29 cellular contexts compared by ENCODE assay signal in the genomic region with DNA sequence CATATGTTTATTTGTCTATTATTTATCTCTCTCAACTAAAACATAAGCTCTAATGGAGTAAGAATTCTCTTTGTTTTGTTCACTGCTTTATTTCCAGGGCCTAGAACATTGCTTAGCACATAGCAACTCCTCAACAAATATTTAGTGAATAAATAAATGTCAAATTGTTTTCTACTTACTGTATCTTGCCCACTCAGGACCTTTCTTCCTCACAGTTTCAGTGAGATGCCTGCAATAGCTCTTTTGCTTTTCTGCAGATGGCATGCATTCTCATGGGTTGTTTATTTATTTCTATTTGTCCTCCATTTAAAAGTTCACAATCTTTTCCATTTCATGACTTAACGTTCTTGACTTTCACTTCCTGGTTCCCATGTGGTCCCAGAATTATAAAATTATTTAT.
DNase-seq lines count a peak whose midpoint lies in the region; ATAC-seq, FAIRE-seq and TF ChIP-seq lines count a peak whose summit lies in the region.
"Had no signal": no experiment of that assay in that cellular context is flagged by ENCODE, and none has a peak within 500 bp of the region (broad histone marks: within the 10 kb centered on the region; RNA-seq: fewer than 3 reads in every experiment).

No MANE protein-coding gene starts in this region.

- no peaks in the 10 kb centered on the region for H3K9me3 Mint-ChIP-seq in stimulated activated naive CD8-positive, alpha-beta T cell treated with anti-CD3 and anti-CD28 coated beads, Interleukin-15, Interleukin-2, amounts not matched to agents 100 ng/mL and 50 ng/mL, for 24 hours
- H3K9me3 Mint-ChIP-seq in stimulated activated naive CD8-positive, alpha-beta T cell treated with anti-CD3 and anti-CD28 coated beads, Interleukin-15, amount 100 ng/mL, for 72 hours = no peaks in the 10 kb centered on the region
- H3K9me3 Mint-ChIP-seq: CD8-positive, alpha-beta memory T cell; mesothelial cell of epicardium; natural killer cell had no signal

- peak overlapping the region; percentile 5 for H3K27ac Mint-ChIP-seq in stimulated activated naive CD8-positive, alpha-beta T cell treated with anti-CD3 and anti-CD28 coated beads, Interleukin-15, Interleukin-2, amounts not matched to agents 100 ng/mL and 50 ng/mL, for 24 hours
- H3K27ac Mint-ChIP-seq in stimulated activated naive CD8-positive, alpha-beta T cell treated with anti-CD3 and anti-CD28 coated beads, Interleukin-15, amount 100 ng/mL, for 72 hours = peak overlapping the region in 1 of 2 donors; percentile 13
- H3K27ac Mint-ChIP-seq: mesothelial cell of epicardium, natural killer cell had no signal

- no peak for TF ChIP-seq CTCF in kidney (IDR thresholded peaks at IDR 0.05; ENCODE audit: borderline replicate concordance, extremely low read depth, insufficient read depth)

- no peaks in the 10 kb centered on the region for H3K36me3 Mint-ChIP-seq in stimulated activated naive CD8-positive, alpha-beta T cell treated with anti-CD3 and anti-CD28 coated beads, Interleukin-15, Interleukin-2, amounts not matched to agents 100 ng/mL and 50 ng/mL, for 24 hours (ENCODE audit: low read depth)
- H3K36me3 Mint-ChIP-seq: natural killer cell had no signal

- H3K4me1 ChIP-seq in kidney (ENCODE audit: control insufficient read depth in 1 of 2, insufficient read depth in 1 of 2, low read depth in 1 of 2, low read length in 2 of 2) = no peaks in the 10 kb centered on the region
- H3K4me1 ChIP-seq: tibial nerve had no signal

- no peak for ATAC-seq in stimulated activated naive CD8-positive, alpha-beta T cell treated with anti-CD3 and anti-CD28 coated beads, Interleukin-15, amount 100 ng/mL, for 72 hours
- no peak for ATAC-seq in HG03457 (IDR thresholded peaks at IDR 0.05; ENCODE audit: unreplicated experiment)
- no peak for ATAC-seq in GM19351 (IDR thresholded peaks at IDR 0.05; ENCODE audit: unreplicated experiment)
- ATAC-seq: left ventricle myocardium superior, natural killer cell had no signal

- H3K27ac ChIP-seq in kidney (ENCODE audit: low read depth in 2 of 2, low read length in 2 of 2) = no peak overlapping the region
- H3K27ac ChIP-seq: brain microvascular endothelial cell, ovary had no signal

- H3K4me3 Mint-ChIP-seq in stimulated activated naive CD8-positive, alpha-beta T cell treated with anti-CD3 and anti-CD28 coated beads, Interleukin-15, Interleukin-2, amounts not matched to agents 100 ng/mL and 50 ng/mL, for 24 hours = no peak overlapping the region
- H3K4me3 Mint-ChIP-seq in stimulated activated naive CD8-positive, alpha-beta T cell treated with anti-CD3 and anti-CD28 coated beads, Interleukin-15, amount 100 ng/mL, for 72 hours = no peak overlapping the region
- H3K4me3 Mint-ChIP-seq: CD8-positive, alpha-beta memory T cell; mesothelial cell of epicardium; natural killer cell had no signal

- intact Hi-C loops in kidney (cut with DNase I) = no loop called here

- no peak overlapping the region for H3K9ac ChIP-seq in kidney (ENCODE audit: low read length in 2 of 2)

- H3K4me3 ChIP-seq in kidney (ENCODE audit: low read length in 2 of 2) = no peak overlapping the region
- H3K4me3 ChIP-seq: ovary, spleen, tibial nerve had no signal

- H3K27me3 Mint-ChIP-seq in stimulated activated naive CD8-positive, alpha-beta T cell treated with anti-CD3 and anti-CD28 coated beads, Interleukin-15, Interleukin-2, amounts not matched to agents 100 ng/mL and 50 ng/mL, for 24 hours = no peaks in the 10 kb centered on the region
- H3K27me3 Mint-ChIP-seq in stimulated activated naive CD8-positive, alpha-beta T cell treated with anti-CD3 and anti-CD28 coated beads, Interleukin-15, amount 100 ng/mL, for 72 hours = no peaks in the 10 kb centered on the region

- no peak for FAIRE-seq in kidney (lab: Jason Lieb, UNC)
- FAIRE-seq: GM18507, H1, RCC 7860 had no signal

- DNase-seq in stimulated activated naive CD8-positive, alpha-beta T cell treated with anti-CD3 and anti-CD28 coated beads, Interleukin-15, amount 100 ng/mL, for 72 hours = no peak
- DNase-seq in NAMALWA (ENCODE audit: low spot score) (peak; percentile 7), fibroblast of gingiva (ENCODE audit: low read depth) (peak; percentile 34), kidney (no peak)
- DNase-seq: activated CD4-positive, alpha-beta T cell treated with anti-CD3 and anti-CD28 coated beads, Interleukin-2, amount 50 U/mL, for 1 hour; activated CD8-positive, alpha-beta memory T cell treated with anti-CD3 and anti-CD28 coated beads, Interleukin-2, amount 50 U/mL, for 48 hours; brain microvascular endothelial cell; CD8-positive, alpha-beta memory T cell; effector CD8-positive, alpha-beta T cell; erythroblast; GDM1; hypothalamus; left ventricle myocardium superior; natural killer cell; NCI-H146; NCI-H510A; ovary; retina; spleen; stimulated activated CD4-positive, alpha-beta T cell treated with anti-CD3 and anti-CD28 coated beads, Interleukin-4, amount 100 ng/mL, for 1 hour; stimulated activated naive CD4-positive, alpha-beta T cell had no signal

- no peaks in the 10 kb centered on the region for H3K36me3 ChIP-seq in kidney (ENCODE audit: control insufficient read depth in 1 of 2, insufficient read depth in 2 of 2, low read length in 2 of 2)
- H3K36me3 ChIP-seq: brain microvascular endothelial cell, ovary, spleen, tibial nerve had no signal

- H3K9me3 ChIP-seq in kidney (ENCODE audit: control insufficient read depth in 1 of 2, low read length in 2 of 2) = no peaks in the 10 kb centered on the region
- H3K9me3 ChIP-seq: ovary, spleen, tibial nerve had no signal

- H3K4me1 Mint-ChIP-seq in stimulated activated naive CD8-positive, alpha-beta T cell treated with anti-CD3 and anti-CD28 coated beads, Interleukin-15, Interleukin-2, amounts not matched to agents 100 ng/mL and 50 ng/mL, for 24 hours (ENCODE audit: low read depth) = peaks cover 6% of the 10 kb centered on the region
- peaks cover 33% of the 10 kb centered on the region for H3K4me1 Mint-ChIP-seq in stimulated activated naive CD8-positive, alpha-beta T cell treated with anti-CD3 and anti-CD28 coated beads, Interleukin-15, amount 100 ng/mL, for 72 hours

Comparison
In these comparisons a context has a peak if more than half of its experiments do, and no peak if none do; other contexts are left out.
1. DNase-seq: peak in NAMALWA (single experiment) and fibroblast of gingiva (single experiment); none in stimulated activated naive CD8-positive, alpha-beta T cell treated with anti-CD3 and anti-CD28 coated beads, Interleukin-15, amount 100 ng/mL, for 72 hours (0 of 2) and kidney (single experiment).